1 cellular context compared by ENCODE assay signal in genomic region chr13:41004875-41005693, GRCh38.
TF ChIP-seq lines count a peak whose summit lies in the region.

No MANE protein-coding gene starts in this region.

TF ChIP-seq in K562, 482 proteins besides CTCF, POLR2A, EP300 and RAD21 (continued from another document and continues in another):
- TF ChIP-seq, protein P1, sequence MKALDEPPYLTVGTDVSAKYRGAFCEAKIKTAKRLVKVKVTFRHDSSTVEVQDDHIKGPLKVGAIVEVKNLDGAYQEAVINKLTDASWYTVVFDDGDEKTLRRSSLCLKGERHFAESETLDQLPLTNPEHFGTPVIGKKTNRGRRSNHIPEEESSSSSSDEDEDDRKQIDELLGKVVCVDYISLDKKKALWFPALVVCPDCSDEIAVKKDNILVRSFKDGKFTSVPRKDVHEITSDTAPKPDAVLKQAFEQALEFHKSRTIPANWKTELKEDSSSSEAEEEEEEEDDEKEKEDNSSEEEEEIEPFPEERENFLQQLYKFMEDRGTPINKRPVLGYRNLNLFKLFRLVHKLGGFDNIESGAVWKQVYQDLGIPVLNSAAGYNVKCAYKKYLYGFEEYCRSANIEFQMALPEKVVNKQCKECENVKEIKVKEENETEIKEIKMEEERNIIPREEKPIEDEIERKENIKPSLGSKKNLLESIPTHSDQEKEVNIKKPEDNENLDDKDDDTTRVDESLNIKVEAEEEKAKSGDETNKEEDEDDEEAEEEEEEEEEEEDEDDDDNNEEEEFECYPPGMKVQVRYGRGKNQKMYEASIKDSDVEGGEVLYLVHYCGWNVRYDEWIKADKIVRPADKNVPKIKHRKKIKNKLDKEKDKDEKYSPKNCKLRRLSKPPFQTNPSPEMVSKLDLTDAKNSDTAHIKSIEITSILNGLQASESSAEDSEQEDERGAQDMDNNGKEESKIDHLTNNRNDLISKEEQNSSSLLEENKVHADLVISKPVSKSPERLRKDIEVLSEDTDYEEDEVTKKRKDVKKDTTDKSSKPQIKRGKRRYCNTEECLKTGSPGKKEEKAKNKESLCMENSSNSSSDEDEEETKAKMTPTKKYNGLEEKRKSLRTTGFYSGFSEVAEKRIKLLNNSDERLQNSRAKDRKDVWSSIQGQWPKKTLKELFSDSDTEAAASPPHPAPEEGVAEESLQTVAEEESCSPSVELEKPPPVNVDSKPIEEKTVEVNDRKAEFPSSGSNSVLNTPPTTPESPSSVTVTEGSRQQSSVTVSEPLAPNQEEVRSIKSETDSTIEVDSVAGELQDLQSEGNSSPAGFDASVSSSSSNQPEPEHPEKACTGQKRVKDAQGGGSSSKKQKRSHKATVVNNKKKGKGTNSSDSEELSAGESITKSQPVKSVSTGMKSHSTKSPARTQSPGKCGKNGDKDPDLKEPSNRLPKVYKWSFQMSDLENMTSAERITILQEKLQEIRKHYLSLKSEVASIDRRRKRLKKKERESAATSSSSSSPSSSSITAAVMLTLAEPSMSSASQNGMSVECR (CRISPR knock-in tag; IDR thresholded peaks at IDR 0.05) = no peak
- TF ChIP-seq ZNF143 (CRISPR knock-in tag; IDR thresholded peaks at IDR 0.05) = no peak
- TF ChIP-seq ZNF316 (IDR thresholded peaks at IDR 0.05) = peak; percentile 59
- TF ChIP-seq CEBPZ (IDR thresholded peaks at IDR 0.05; ENCODE audit: borderline replicate concordance, low read depth, low read length) = no peak
- TF ChIP-seq ZSCAN29 (IDR thresholded peaks at IDR 0.05) = no peak
- TF ChIP-seq POLR3G (IDR thresholded peaks at IDR 0.05; ENCODE audit: extremely low read depth, insufficient read length, insufficient replicate concordance) = no peak
- TF ChIP-seq PCBP2 (IDR thresholded peaks at IDR 0.05; ENCODE audit: low read depth, low read length, poor library complexity, severe bottlenecking) = no peak
- no peak for TF ChIP-seq POLR3A (IDR thresholded peaks at IDR 0.05; ENCODE audit: borderline replicate concordance, extremely low read depth, insufficient read depth, insufficient read length)
- TF ChIP-seq, protein P2, sequence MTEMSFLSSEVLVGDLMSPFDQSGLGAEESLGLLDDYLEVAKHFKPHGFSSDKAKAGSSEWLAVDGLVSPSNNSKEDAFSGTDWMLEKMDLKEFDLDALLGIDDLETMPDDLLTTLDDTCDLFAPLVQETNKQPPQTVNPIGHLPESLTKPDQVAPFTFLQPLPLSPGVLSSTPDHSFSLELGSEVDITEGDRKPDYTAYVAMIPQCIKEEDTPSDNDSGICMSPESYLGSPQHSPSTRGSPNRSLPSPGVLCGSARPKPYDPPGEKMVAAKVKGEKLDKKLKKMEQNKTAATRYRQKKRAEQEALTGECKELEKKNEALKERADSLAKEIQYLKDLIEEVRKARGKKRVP (CRISPR knock-in tag; IDR thresholded peaks at IDR 0.05) = no peak
- TF ChIP-seq ZNF449 (CRISPR knock-in tag; IDR thresholded peaks at IDR 0.05) = no peak
- TF ChIP-seq ZNF239 (CRISPR knock-in tag; IDR thresholded peaks at IDR 0.05) = no peak
- no peak for TF ChIP-seq ZC3H11A (IDR thresholded peaks at IDR 0.05; ENCODE audit: low read depth, low read length)
- TF ChIP-seq, protein P3, sequence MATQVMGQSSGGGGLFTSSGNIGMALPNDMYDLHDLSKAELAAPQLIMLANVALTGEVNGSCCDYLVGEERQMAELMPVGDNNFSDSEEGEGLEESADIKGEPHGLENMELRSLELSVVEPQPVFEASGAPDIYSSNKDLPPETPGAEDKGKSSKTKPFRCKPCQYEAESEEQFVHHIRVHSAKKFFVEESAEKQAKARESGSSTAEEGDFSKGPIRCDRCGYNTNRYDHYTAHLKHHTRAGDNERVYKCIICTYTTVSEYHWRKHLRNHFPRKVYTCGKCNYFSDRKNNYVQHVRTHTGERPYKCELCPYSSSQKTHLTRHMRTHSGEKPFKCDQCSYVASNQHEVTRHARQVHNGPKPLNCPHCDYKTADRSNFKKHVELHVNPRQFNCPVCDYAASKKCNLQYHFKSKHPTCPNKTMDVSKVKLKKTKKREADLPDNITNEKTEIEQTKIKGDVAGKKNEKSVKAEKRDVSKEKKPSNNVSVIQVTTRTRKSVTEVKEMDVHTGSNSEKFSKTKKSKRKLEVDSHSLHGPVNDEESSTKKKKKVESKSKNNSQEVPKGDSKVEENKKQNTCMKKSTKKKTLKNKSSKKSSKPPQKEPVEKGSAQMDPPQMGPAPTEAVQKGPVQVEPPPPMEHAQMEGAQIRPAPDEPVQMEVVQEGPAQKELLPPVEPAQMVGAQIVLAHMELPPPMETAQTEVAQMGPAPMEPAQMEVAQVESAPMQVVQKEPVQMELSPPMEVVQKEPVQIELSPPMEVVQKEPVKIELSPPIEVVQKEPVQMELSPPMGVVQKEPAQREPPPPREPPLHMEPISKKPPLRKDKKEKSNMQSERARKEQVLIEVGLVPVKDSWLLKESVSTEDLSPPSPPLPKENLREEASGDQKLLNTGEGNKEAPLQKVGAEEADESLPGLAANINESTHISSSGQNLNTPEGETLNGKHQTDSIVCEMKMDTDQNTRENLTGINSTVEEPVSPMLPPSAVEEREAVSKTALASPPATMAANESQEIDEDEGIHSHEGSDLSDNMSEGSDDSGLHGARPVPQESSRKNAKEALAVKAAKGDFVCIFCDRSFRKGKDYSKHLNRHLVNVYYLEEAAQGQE (CRISPR knock-in tag; IDR thresholded peaks at IDR 0.05; ENCODE audit: low read depth) = no peak
- no peak for TF ChIP-seq BMI1 (IDR thresholded peaks at IDR 0.05; ENCODE audit: low read length)
- 0 out of 2 replicates have a peak, but pooled peaks have one; percentile 36 for TF ChIP-seq AFF4 (CRISPR knock-in tag; IDR thresholded peaks at IDR 0.05)
- TF ChIP-seq CGGBP1 (CRISPR knock-in tag; IDR thresholded peaks at IDR 0.05) = no peak
- TF ChIP-seq FOXA1 (IDR thresholded peaks at IDR 0.05; ENCODE audit: borderline replicate concordance) = no peak
- TF ChIP-seq, protein P4, sequence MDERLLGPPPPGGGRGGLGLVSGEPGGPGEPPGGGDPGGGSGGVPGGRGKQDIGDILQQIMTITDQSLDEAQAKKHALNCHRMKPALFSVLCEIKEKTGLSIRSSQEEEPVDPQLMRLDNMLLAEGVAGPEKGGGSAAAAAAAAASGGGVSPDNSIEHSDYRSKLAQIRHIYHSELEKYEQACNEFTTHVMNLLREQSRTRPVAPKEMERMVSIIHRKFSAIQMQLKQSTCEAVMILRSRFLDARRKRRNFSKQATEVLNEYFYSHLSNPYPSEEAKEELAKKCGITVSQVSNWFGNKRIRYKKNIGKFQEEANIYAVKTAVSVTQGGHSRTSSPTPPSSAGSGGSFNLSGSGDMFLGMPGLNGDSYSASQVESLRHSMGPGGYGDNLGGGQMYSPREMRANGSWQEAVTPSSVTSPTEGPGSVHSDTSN (CRISPR knock-in tag; IDR thresholded peaks at IDR 0.05; ENCODE audit: low read depth) = no peak
- TF ChIP-seq, protein P4 (tag; conservative IDR thresholded peaks at IDR 0.05; ENCODE audit: low read depth) = no peak
- peak; percentile 52; the same call in 1 of the 2 replicates for TF ChIP-seq POLR2H (tag; IDR thresholded peaks at IDR 0.05; ENCODE audit: low read depth)
- no peak for TF ChIP-seq NONO (IDR thresholded peaks at IDR 0.05; ENCODE audit: low read depth in 2 of 2, low read length in 1 of 2)
- peak; percentile 76 for TF ChIP-seq LEF1 (IDR thresholded peaks at IDR 0.05)
- TF ChIP-seq ZNF586 (CRISPR knock-in tag; conservative IDR thresholded peaks at IDR 0.05) = no peak
- no peak for TF ChIP-seq CHD2 (IDR thresholded peaks at IDR 0.05; ENCODE audit: low read depth, low read length)
- TF ChIP-seq GATAD2B (IDR thresholded peaks at IDR 0.05; ENCODE audit: borderline replicate concordance) = no peak
- peak; percentile 31 for TF ChIP-seq POLR2B (IDR thresholded peaks at IDR 0.05; ENCODE audit: low read depth, partially characterized antibody)
- TF ChIP-seq ZNF41 (CRISPR knock-in tag; conservative IDR thresholded peaks at IDR 0.05) = no peak
- no peak for TF ChIP-seq DMBX1 (CRISPR knock-in tag; IDR thresholded peaks at IDR 0.05; ENCODE audit: borderline replicate concordance)
- TF ChIP-seq HDGF (IDR thresholded peaks at IDR 0.05) = no peak
- TF ChIP-seq THRB (CRISPR knock-in tag; conservative IDR thresholded peaks at IDR 0.05) = no peak
- TF ChIP-seq TAL1 (IDR thresholded peaks at IDR 0.05) = peak; percentile 50; the same call in 1 of the 2 replicates
- TF ChIP-seq ETV5 (CRISPR knock-in tag; IDR thresholded peaks at IDR 0.05; ENCODE audit: low read depth) = peak; percentile 50; the same call in 1 of the 2 replicates
- TF ChIP-seq, protein P5, sequence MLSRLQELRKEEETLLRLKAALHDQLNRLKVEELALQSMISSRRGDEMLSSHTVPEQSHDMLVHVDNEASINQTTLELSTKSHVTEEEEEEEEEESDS (CRISPR knock-in tag; IDR thresholded peaks at IDR 0.05) = no peak
- peak; percentile 88 for TF ChIP-seq ZKSCAN8 (CRISPR knock-in tag; IDR thresholded peaks at IDR 0.05)
- no peak for TF ChIP-seq ELF1 (tag; IDR thresholded peaks at IDR 0.05)
- no peak; the same call in 1 of the 2 replicates for TF ChIP-seq BCOR (IDR thresholded peaks at IDR 0.05)
- TF ChIP-seq CHCHD3 (CRISPR knock-in tag; IDR thresholded peaks at IDR 0.05) = no peak
- peak; percentile 90 for TF ChIP-seq SMARCE1 (IDR thresholded peaks at IDR 0.05)
- no peak for TF ChIP-seq SP2 (IDR thresholded peaks at IDR 0.05; ENCODE audit: extremely low read depth, low read depth, low read length, poor library complexity, severe bottlenecking)
- no peak for TF ChIP-seq ERF (CRISPR knock-in tag; IDR thresholded peaks at IDR 0.05)
